Comparison of ENCODE assay signal across 8 cellular contexts in the genomic region with DNA sequence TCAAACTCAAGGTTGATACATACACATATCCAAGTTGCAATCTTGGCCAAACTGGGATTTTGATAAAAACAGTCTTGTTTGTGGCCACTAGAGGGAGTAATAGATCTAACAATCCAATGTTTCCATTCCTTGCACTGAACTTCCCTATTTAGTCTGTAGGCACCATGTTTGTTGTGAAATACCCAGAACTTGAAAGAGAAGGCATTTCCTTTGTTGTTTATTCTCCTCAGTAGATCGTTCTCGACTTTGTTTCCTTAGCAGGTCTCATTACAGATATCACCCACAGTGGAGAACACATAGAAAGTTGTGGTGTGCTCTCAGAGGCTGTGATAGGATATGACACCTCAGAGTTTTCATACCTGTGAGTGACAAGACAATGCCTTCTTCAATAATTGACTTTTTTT.
DNase-seq lines count a peak whose midpoint lies in the region; ATAC-seq and TF ChIP-seq lines count a peak whose summit lies in the region.

No MANE protein-coding gene starts in this region.

- no peak overlapping the region for H3K27ac Mint-ChIP-seq in activated naive CD8-positive, alpha-beta T cell treated with anti-CD3 and anti-CD28 coated beads, Interleukin-2, amount 10 ng/mL, durations not matched to agents 7 days and 5 days
- peak overlapping the region; percentile 25 for H3K27ac Mint-ChIP-seq in progenitor cell of endocrine pancreas
- H3K27ac Mint-ChIP-seq in activated T-helper 2 cell treated with anti-CD3 and anti-CD28 coated beads, Interferon-gamma antibody, Interleukin-2, Interleukin-4, amounts not matched to agents 10 μg/mL and 5 μg/mL and 100 μg/mL, durations not matched to agents 14 hours and 24 hours and 36 hours = no peak overlapping the region

- H3K36me3 Mint-ChIP-seq in activated naive CD8-positive, alpha-beta T cell treated with anti-CD3 and anti-CD28 coated beads, Interleukin-2, amount 10 ng/mL, durations not matched to agents 7 days and 5 days = peaks cover 7% of the 10 kb centered on the region
- H3K36me3 Mint-ChIP-seq in progenitor cell of endocrine pancreas (ENCODE audit: insufficient read depth) = peaks cover 5% of the 10 kb centered on the region
- peaks cover 14% of the 10 kb centered on the region for H3K36me3 Mint-ChIP-seq in activated T-helper 2 cell treated with anti-CD3 and anti-CD28 coated beads, Interferon-gamma antibody, Interleukin-2, Interleukin-4, amounts not matched to agents 10 μg/mL and 5 μg/mL and 100 μg/mL, durations not matched to agents 14 hours and 24 hours and 36 hours (ENCODE audit: low read depth)

- peak; percentile 55 for ATAC-seq in GM18502 (IDR thresholded peaks at IDR 0.05; ENCODE audit: poor library complexity, unreplicated experiment)
- peak; percentile 41 for ATAC-seq in HG03196 (IDR thresholded peaks at IDR 0.05; ENCODE audit: unreplicated experiment)
- ATAC-seq in activated naive CD8-positive, alpha-beta T cell treated with anti-CD3 and anti-CD28 coated beads, Interleukin-2, amount 10 ng/mL, durations not matched to agents 7 days and 5 days (ENCODE audit: low read depth) = peak; percentile 72

- no peak overlapping the region for H3K4me3 Mint-ChIP-seq in activated naive CD8-positive, alpha-beta T cell treated with anti-CD3 and anti-CD28 coated beads, Interleukin-2, amount 10 ng/mL, durations not matched to agents 7 days and 5 days
- H3K4me3 Mint-ChIP-seq in progenitor cell of endocrine pancreas (ENCODE audit: low read depth) = no peak overlapping the region
- no peak overlapping the region for H3K4me3 Mint-ChIP-seq in activated T-helper 2 cell treated with anti-CD3 and anti-CD28 coated beads, Interferon-gamma antibody, Interleukin-2, Interleukin-4, amounts not matched to agents 10 μg/mL and 5 μg/mL and 100 μg/mL, durations not matched to agents 14 hours and 24 hours and 36 hours (ENCODE audit: low read depth)

- H3K9me3 Mint-ChIP-seq in activated naive CD8-positive, alpha-beta T cell treated with anti-CD3 and anti-CD28 coated beads, Interleukin-2, amount 10 ng/mL, durations not matched to agents 7 days and 5 days = no peaks in the 10 kb centered on the region
- no peaks in the 10 kb centered on the region for H3K9me3 Mint-ChIP-seq in progenitor cell of endocrine pancreas (ENCODE audit: low read depth)
- no peaks in the 10 kb centered on the region for H3K9me3 Mint-ChIP-seq in activated T-helper 2 cell treated with anti-CD3 and anti-CD28 coated beads, Interferon-gamma antibody, Interleukin-2, Interleukin-4, amounts not matched to agents 10 μg/mL and 5 μg/mL and 100 μg/mL, durations not matched to agents 14 hours and 24 hours and 36 hours

- DNase-seq in AML-193 (lab: John Stamatoyannopoulos, UW) (peak; percentile 94 to 95), NCI-H510A (lab: John Stamatoyannopoulos, UW) (peak; percentile 21), glomerular visceral epithelial cell (ENCODE audit: extremely low spot score) (peak; percentile 62), progenitor cell of endocrine pancreas (ENCODE audit: low spot score, unreplicated experiment) (no peak)
- no peak for DNase-seq in activated naive CD8-positive, alpha-beta T cell treated with anti-CD3 and anti-CD28 coated beads, Interleukin-2, amount 10 ng/mL, durations not matched to agents 7 days and 5 days
- DNase-seq in activated T-helper 2 cell treated with anti-CD3 and anti-CD28 coated beads, Interferon-gamma antibody, Interleukin-2, Interleukin-4, amounts not matched to agents 10 μg/mL and 5 μg/mL and 100 μg/mL, durations not matched to agents 14 hours and 24 hours and 36 hours (ENCODE audit: low spot score) = no peak

- H3K27me3 Mint-ChIP-seq in activated naive CD8-positive, alpha-beta T cell treated with anti-CD3 and anti-CD28 coated beads, Interleukin-2, amount 10 ng/mL, durations not matched to agents 7 days and 5 days = no peaks in the 10 kb centered on the region
- H3K27me3 Mint-ChIP-seq in progenitor cell of endocrine pancreas = no peaks in the 10 kb centered on the region
- H3K27me3 Mint-ChIP-seq in activated T-helper 2 cell treated with anti-CD3 and anti-CD28 coated beads, Interferon-gamma antibody, Interleukin-2, Interleukin-4, amounts not matched to agents 10 μg/mL and 5 μg/mL and 100 μg/mL, durations not matched to agents 14 hours and 24 hours and 36 hours (ENCODE audit: low read depth) = no peaks in the 10 kb centered on the region

- peaks cover 29% of the 10 kb centered on the region for H3K4me1 Mint-ChIP-seq in activated naive CD8-positive, alpha-beta T cell treated with anti-CD3 and anti-CD28 coated beads, Interleukin-2, amount 10 ng/mL, durations not matched to agents 7 days and 5 days
- peaks cover 5% of the 10 kb centered on the region for H3K4me1 Mint-ChIP-seq in progenitor cell of endocrine pancreas (ENCODE audit: low read depth)
- peaks cover 31% of the 10 kb centered on the region for H3K4me1 Mint-ChIP-seq in activated T-helper 2 cell treated with anti-CD3 and anti-CD28 coated beads, Interferon-gamma antibody, Interleukin-2, Interleukin-4, amounts not matched to agents 10 μg/mL and 5 μg/mL and 100 μg/mL, durations not matched to agents 14 hours and 24 hours and 36 hours (ENCODE audit: low read depth)

- intact Hi-C loops in activated T-helper 2 cell treated with anti-CD3 and anti-CD28 coated beads, Interferon-gamma antibody, Interleukin-2, Interleukin-4, amounts not matched to agents 10 μg/mL and 5 μg/mL and 100 μg/mL, durations not matched to agents 14 hours and 24 hours and 36 hours (cut with micrococcal nuclease) = loop anchor here (1.0 to 10.0 kb wide), 6 partner anchors 60 to 428 kb away; a partner anchor contains a TSS

- TF ChIP-seq CTCF in progenitor cell of endocrine pancreas (IDR thresholded peaks at IDR 0.05; ENCODE audit: unreplicated experiment) = peak; percentile 90

- POLR2A ChIA-PET in activated naive CD8-positive, alpha-beta T cell treated with anti-CD3 and anti-CD28 coated beads, Interleukin-2, amount 10 ng/mL, durations not matched to agents 7 days and 5 days (lab: Charles Lee) = interaction anchor here (0.6 to 1.0 kb wide), 2 partner anchors 78 to 127 kb away, joined by 3 read pairs; no protein-coding TSS in a partner anchor

Comparison
In these comparisons a context has a peak if more than half of its experiments do, and no peak if none do; other contexts are left out.
1. DNase-seq: peak in AML-193 (2 of 2), NCI-H510A (single experiment) and glomerular visceral epithelial cell (single experiment); none in activated naive CD8-positive, alpha-beta T cell treated with anti-CD3 and anti-CD28 coated beads, Interleukin-2, amount 10 ng/mL, durations not matched to agents 7 days and 5 days (single experiment), progenitor cell of endocrine pancreas (single experiment) and activated T-helper 2 cell treated with anti-CD3 and anti-CD28 coated beads, Interferon-gamma antibody, Interleukin-2, Interleukin-4, amounts not matched to agents 10 μg/mL and 5 μg/mL and 100 μg/mL, durations not matched to agents 14 hours and 24 hours and 36 hours (single experiment).
2. Peak in every context shown above with its lines, with median percentiles within 50 percentile points of each other: ATAC-seq.